In the genomic region with DNA sequence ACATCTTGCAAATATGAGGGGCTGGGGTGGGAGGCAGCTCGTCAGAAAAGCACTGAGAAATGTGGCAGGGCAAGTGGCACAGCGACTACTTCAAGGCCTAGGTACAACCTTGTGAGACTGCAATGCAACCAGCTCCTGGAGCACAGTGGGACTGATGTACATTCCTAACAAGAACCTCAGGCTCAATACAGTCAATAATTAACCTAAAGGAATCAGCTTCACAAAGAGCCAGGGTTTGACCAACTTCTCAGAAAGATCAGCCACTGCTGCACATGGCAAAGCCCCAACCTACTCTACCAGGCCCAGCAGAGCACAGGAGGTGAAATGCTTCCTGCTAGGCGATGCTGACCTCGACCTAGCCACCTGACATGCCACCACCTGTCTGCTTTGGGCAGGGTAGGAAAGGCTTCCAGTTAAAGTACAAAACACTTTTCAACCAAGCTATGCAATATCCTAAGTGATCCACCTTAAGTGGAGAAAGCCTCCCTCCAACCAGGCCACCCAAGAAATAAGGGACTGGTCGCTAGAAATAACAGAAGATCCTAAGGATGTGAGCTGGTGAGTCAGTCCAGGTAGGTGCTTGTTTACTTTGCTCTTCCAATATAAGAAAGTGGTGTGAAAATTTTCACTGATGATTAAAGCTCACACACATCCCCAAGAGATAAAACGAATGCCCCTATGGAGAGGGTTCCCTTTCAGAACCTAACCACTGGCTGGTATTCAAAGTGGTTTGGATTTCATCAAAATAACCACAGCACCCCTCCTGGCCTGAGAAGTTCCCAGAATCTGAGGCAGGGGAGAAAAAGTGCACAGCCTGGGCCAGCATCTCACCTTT, we compare ENCODE assay signal across 13 cellular contexts. TPM values are rescaled to one million over a fixed set of nuclear protein-coding genes. Genes with fewer than 3 reads are reported as not detected.
DNase-seq lines count a peak whose midpoint lies in the region; ATAC-seq, FAIRE-seq and TF ChIP-seq lines count a peak whose summit lies in the region.
"Had no signal": no experiment of that assay in that cellular context is flagged by ENCODE, and none has a peak within 500 bp of the region (broad histone marks: within the 10 kb centered on the region; RNA-seq: fewer than 3 reads in every experiment).

No MANE protein-coding gene starts in this region.

- no peak overlapping the region for H3K23ac ChIP-seq in H1 (ENCODE audit: insufficient read length)

- H3K56ac ChIP-seq in H1 (replicated peaks; ENCODE audit: insufficient read length, low read depth, low read length) = no peak overlapping the region

- no peak for ATAC-seq in HG02973 (IDR thresholded peaks at IDR 0.05; ENCODE audit: unreplicated experiment)

- H3K4me3 ChIP-seq in H1 (ENCODE audit: extremely low read depth in 1 of 4, insufficient read depth in 2 of 4, low read depth in 3 of 4, low read length in 4 of 4) = peak overlapping the region in 1 of 4 experiments; percentile 73; a peak in 3 of 8 replicates
- no peak overlapping the region for H3K4me3 ChIP-seq in ascending aorta
- no peak overlapping the region for H3K4me3 ChIP-seq in Karpas-422 (ENCODE audit: low read length)

- POLR2A ChIA-PET in H1 (lab: Charles Lee; ENCODE audit: partially characterized antibody) = interaction anchor here (0.7 to 4.2 kb wide), 3 partner anchors 14 to 84 kb away, joined by 3 to 23 read pairs (median 10); no protein-coding TSS in a partner anchor

- FAIRE-seq in H1 (lab: Jason Lieb, UNC) = peak; percentile 45

- no peak overlapping the region for H2BK120ac ChIP-seq in H1 (replicated peaks; ENCODE audit: low read depth, low read length)

- H3K79me1 ChIP-seq in H1 (ENCODE audit: low read depth, low read length) = no peaks in the 10 kb centered on the region

- H3K79me2 ChIP-seq in H1 (ENCODE audit: control insufficient read depth in 1 of 2, insufficient read depth in 2 of 2, low read length in 2 of 2) (peaks cover 0 to 27% of the 10 kb centered on the region in 2 experiments; a peak in 3 of 4 replicates), Karpas-422 (ENCODE audit: low read length) (no peaks in the 10 kb centered on the region)

- H3K4ac ChIP-seq in H1 (replicated peaks; ENCODE audit: insufficient read length, low read depth, low read length) = no peak overlapping the region

- H2AK5ac ChIP-seq in H1 (ENCODE audit: low read depth, low read length) = peak overlapping the region; percentile 68

- H3K27ac ChIP-seq in 22Rv1 (peak overlapping the region; percentile 38), KOPT-K1 (ENCODE audit: low read depth, low read length, poor library complexity, severe bottlenecking) (peak overlapping the region; percentile 38), H1 (ENCODE audit: low read depth, low read length) (no peak overlapping the region), ascending aorta (peak overlapping the region in 1 of 2 donors; percentile 65), Karpas-422 (ENCODE audit: low read length) (no peak overlapping the region)

- no peak for TF ChIP-seq CTCF in 22Rv1 (IDR thresholded peaks at IDR 0.05)
- no peak for TF ChIP-seq CTCF in H1 (IDR thresholded peaks at IDR 0.05; ENCODE audit: control extremely low read depth in 1 of 3, insufficient read depth in 1 of 3, low read depth in 1 of 3, low read length in 3 of 3)
- TF ChIP-seq CTCF in ascending aorta (IDR thresholded peaks at IDR 0.05) = no peak

- no peak for TF ChIP-seq EP300 in H1 (IDR thresholded peaks at IDR 0.05; ENCODE audit: borderline replicate concordance in 1 of 2, low read depth in 2 of 2, low read length in 2 of 2)

- H4K91ac ChIP-seq in H1 (replicated peaks; ENCODE audit: insufficient read length, low read length) = no peak overlapping the region

- H3K4me1 ChIP-seq in H1 (replicated peaks in 1 of 4; ENCODE audit: control insufficient read depth in 3 of 4, insufficient read depth in 4 of 4, low read length in 3 of 4) (peaks cover 31 to 50% (median 39%) of the 10 kb centered on the region in 4 experiments), ascending aorta (peaks cover 5 to 21% of the 10 kb centered on the region in 2 donors), Karpas-422 (ENCODE audit: low read length) (no peaks in the 10 kb centered on the region)

- no peak overlapping the region for H3K9ac ChIP-seq in H1 (replicated peaks in 1 of 4; ENCODE audit: extremely low read depth in 1 of 4, low read depth in 3 of 4, low read length in 3 of 4)
- H3K9ac ChIP-seq in Karpas-422 (ENCODE audit: low read length) = no peak overlapping the region

- H3K9me2 ChIP-seq in Karpas-422 (replicated peaks; ENCODE audit: insufficient read depth, low read length) = no peaks in the 10 kb centered on the region

- H3K9me3 ChIP-seq in KOPT-K1 (ENCODE audit: insufficient read depth, low read length, poor library complexity, severe bottlenecking) (no peaks in the 10 kb centered on the region), H1 (ENCODE audit: insufficient read depth in 2 of 2, low read depth in 1 of 2, low read length in 1 of 2) (no peaks in the 10 kb centered on the region), ascending aorta (no peaks in the 10 kb centered on the region), Karpas-422 (ENCODE audit: low read length) (no peaks in the 10 kb centered on the region)

- H3K36me3 ChIP-seq in KOPT-K1 (ENCODE audit: insufficient read depth, low read length) (no peaks in the 10 kb centered on the region), H1 (ENCODE audit: control insufficient read depth in 2 of 4, insufficient read depth in 4 of 4, low read length in 3 of 4) (no peaks in the 10 kb centered on the region), ascending aorta (no peaks in the 10 kb centered on the region), Karpas-422 (ENCODE audit: insufficient read depth, low read length) (no peaks in the 10 kb centered on the region)

- intact Hi-C loops in ascending aorta (cut with DNase I) = loop anchor here (5.0 to 10.0 kb wide), 3 partner anchors 193 to 1960 kb away; a partner anchor contains a TSS

- no peak overlapping the region for H4K8ac ChIP-seq in H1 (ENCODE audit: extremely low read depth, insufficient read depth, low read length)

- CTCF ChIA-PET in H1 (lab: Charles Lee; ENCODE audit: partially characterized antibody) = interaction anchor here (1.5 to 9.1 kb wide), 7 partner anchors 9 to 153 kb away, joined by 3 to 71 read pairs (median 9); no protein-coding TSS in a partner anchor

- H2BK15ac ChIP-seq in H1 (ENCODE audit: low read length) = peak overlapping the region; percentile 36; the same call in 1 of the 2 replicates

- H3K4me2 ChIP-seq in H1 (ENCODE audit: insufficient read depth in 1 of 2, low read depth in 2 of 2, low read length in 2 of 2) (peak overlapping the region in 1 of 2 experiments; percentile 94; a peak in 1 of 4 replicates), Karpas-422 (ENCODE audit: low read depth, low read length, poor library complexity, severe bottlenecking) (no peak overlapping the region)

- no peak overlapping the region for H3K14ac ChIP-seq in H1 (ENCODE audit: insufficient read length)

- H2BK5ac ChIP-seq in H1 (ENCODE audit: low read depth, low read length) = no peak overlapping the region

- H3K18ac ChIP-seq in H1 (ENCODE audit: extremely low read depth, low read length) = no peak overlapping the region; the same call in 1 of the 2 replicates

- H3K23me2 ChIP-seq in H1 (ENCODE audit: low read depth, low read length) = peaks cover 31% of the 10 kb centered on the region

- peak overlapping the region; percentile 72 for H2BK12ac ChIP-seq in H1 (ENCODE audit: low read depth, low read length)

- TF ChIP-seq POLR2A in H1 (IDR thresholded peaks at IDR 0.05; ENCODE audit: control extremely low read depth in 1 of 2, low read depth in 2 of 2, low read length in 2 of 2) = no peak

- peaks cover 29 to 84% (median 71%) of the 10 kb centered on the region in 4 experiments for H3K27me3 ChIP-seq in H1 (replicated peaks in 1 of 4; ENCODE audit: control insufficient read depth in 3 of 4, extremely low read depth in 1 of 4, insufficient read depth in 3 of 4, low read length in 3 of 4)
- H3K27me3 ChIP-seq in ascending aorta = no peaks in the 10 kb centered on the region
- H3K27me3 ChIP-seq in Karpas-422 (ENCODE audit: low read length) = no peaks in the 10 kb centered on the region

- no peak for TF ChIP-seq RAD21 in H1 (IDR thresholded peaks at IDR 0.05 in 1 of 2, conservative IDR thresholded peaks at IDR 0.05 in 1 of 2; ENCODE audit: low read depth in 2 of 2, low read length in 2 of 2)

- 70% methylated on average over 6 of the region's 6 CpGs; no CpG with 5 or more reads in 1 of the 2 experiments for WGBS in H1 (ENCODE audit: extremely low coverage in 1 of 2, insufficient coverage in 1 of 2, insufficient read length in 1 of 2, insufficient replicate concordance in 2 of 2, low coverage in 1 of 2, low lambda C conversion rate in 2 of 2, missing lambda C conversion rate in 1 of 2), 2 experiments

- H4K5ac ChIP-seq in H1 (ENCODE audit: insufficient read length, low read depth, low read length) = no peak overlapping the region

- 0 out of 2 replicates have a peak overlapping the region, but pooled peaks have one; percentile 55 for H2BK20ac ChIP-seq in H1 (ENCODE audit: low read length)

- DNase-seq in H1 (ENCODE audit: low read depth in 1 of 2, low spot score in 2 of 2) = no peak
- peak; percentile 71 for DNase-seq in mucosa of gallbladder (ENCODE audit: low spot score)
- DNase-seq in ascending aorta (ENCODE audit: low spot score in 2 of 2) = no peak
- DNase-seq in Karpas-422 = no peak
- no peak for DNase-seq in SIG-M5 treated with dmso at 0.1 percent for 504 hours (lab: John Stamatoyannopoulos, UW; ENCODE audit: unreplicated experiment)
- DNase-seq: activated CD4-positive, alpha-beta T cell treated with anti-CD3 and anti-CD28 coated beads for 4 hours; activated naive CD4-positive, alpha-beta T cell; cortex of kidney; head of caudate nucleus had no signal

- H4K20me1 ChIP-seq in H1 (replicated peaks in 1 of 2; ENCODE audit: control insufficient read depth in 1 of 2, insufficient read depth in 2 of 2, low read length in 2 of 2) = peaks cover 7 to 8% of the 10 kb centered on the region in 2 experiments
- no peaks in the 10 kb centered on the region for H4K20me1 ChIP-seq in Karpas-422 (ENCODE audit: insufficient read depth, low read depth, low read length)

- no peak overlapping the region for H2AFZ ChIP-seq in H1 (ENCODE audit: low read length)
- no peak overlapping the region for H2AFZ ChIP-seq in Karpas-422 (ENCODE audit: low read length)

TF ChIP-seq in H1, 55 proteins besides CTCF, POLR2A, EP300 and RAD21:
- TF ChIP-seq GABPA (IDR thresholded peaks at IDR 0.05; ENCODE audit: borderline replicate concordance, insufficient read depth, low read length) = no peak

RNA-seq across cellular contexts. Expression of a gene that starts 2.1 kb away (rescaled TPM):
- total RNA-seq in H1 (2021; fragmentation: NEBNext Ultra II Directional; extraction: Animal tissue kit (Norgen Biotek cat#: 25700)) = 4.5 and 5.6 TPM in 2 replicates
- polyA plus RNA-seq in H1 (2011; rRNA removed) = 2.7 and 4.5 TPM in 2 replicates
- 2.8 TPM for polyA plus RNA-seq in H1 (2011; cell fraction: cytosol; rRNA removed)
- 4.9 TPM for polyA plus RNA-seq in H1 (2011; cell fraction: nucleus; rRNA removed)
- polyA plus RNA-seq in H1 (2012, experiment 1 of 2) = 2.6 to 5.4 TPM (median 5.1 TPM) in 4 replicates
- polyA plus RNA-seq in H1 (2012, experiment 2 of 2) = 4.1 TPM
- polyA plus RNA-seq in H1 (2013, experiment 1 of 2) = 1.8 TPM
- polyA plus RNA-seq in H1 (2013, experiment 2 of 2) = 1.7 TPM
- 2.7 and 3.5 TPM in 2 replicates for polyA minus RNA-seq in H1 (2011; rRNA and poly(A)+ RNA removed)
- polyA minus RNA-seq in H1 (2011; cell fraction: cytosol; rRNA and poly(A)+ RNA removed) = 3.4 TPM
- 3.7 TPM for polyA minus RNA-seq in H1 (2011; cell fraction: nucleus; rRNA and poly(A)+ RNA removed)
- total RNA-seq in mucosa of gallbladder (56.6 TPM), ascending aorta (6.4 TPM)
- not detected in 2 replicates for total RNA-seq in Karpas-422 (2014; rRNA removed; shearing (Covaris generic); ENCODE audit: low replicate concordance)
- total RNA-seq: LHCN-M2 had no signal

Comparison
In these comparisons a context has a peak if more than half of its experiments do, and no peak if none do; other contexts are left out.
1. H3K27ac ChIP-seq: peak in 22Rv1 (single experiment) and KOPT-K1 (single experiment); none in H1 (single experiment) and Karpas-422 (single experiment).